ENCODE assay signal across 1 cellular context in the genomic region with DNA sequence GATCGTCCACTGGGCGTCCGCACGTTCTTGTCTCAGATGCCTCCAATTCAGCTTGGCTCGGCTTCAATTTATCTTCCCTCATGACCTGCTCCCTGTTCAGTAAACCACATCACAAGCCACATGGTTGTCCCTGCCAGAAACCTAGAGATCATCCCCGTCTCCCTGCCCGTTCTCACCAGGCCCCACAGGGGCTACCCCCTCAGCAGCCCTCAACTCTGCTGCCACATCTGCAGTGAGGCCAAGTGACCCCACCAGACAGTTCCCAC.
TF ChIP-seq lines count a peak whose summit lies in the region.

No MANE protein-coding gene starts in this region.

TF ChIP-seq in GM23338, 12 proteins besides CTCF, POLR2A, EP300 and RAD21:
- TF ChIP-seq EZH2phosphoT487 (IDR thresholded peaks at IDR 0.05; ENCODE audit: unreplicated experiment) (no peak), POLR2AphosphoS5 (IDR thresholded peaks at IDR 0.05; ENCODE audit: low read depth) (no peak), NANOG (IDR thresholded peaks at IDR 0.05; ENCODE audit: borderline replicate concordance) (no peak), STAT1 (IDR thresholded peaks at IDR 0.05; ENCODE audit: unreplicated experiment) (no peak), ZNF114 (CRISPR knock-in tag; IDR thresholded peaks at IDR 0.05) (no peak), JUNB (IDR thresholded peaks at IDR 0.05; ENCODE audit: unreplicated experiment) (no peak)
- TF ChIP-seq, protein P1, sequence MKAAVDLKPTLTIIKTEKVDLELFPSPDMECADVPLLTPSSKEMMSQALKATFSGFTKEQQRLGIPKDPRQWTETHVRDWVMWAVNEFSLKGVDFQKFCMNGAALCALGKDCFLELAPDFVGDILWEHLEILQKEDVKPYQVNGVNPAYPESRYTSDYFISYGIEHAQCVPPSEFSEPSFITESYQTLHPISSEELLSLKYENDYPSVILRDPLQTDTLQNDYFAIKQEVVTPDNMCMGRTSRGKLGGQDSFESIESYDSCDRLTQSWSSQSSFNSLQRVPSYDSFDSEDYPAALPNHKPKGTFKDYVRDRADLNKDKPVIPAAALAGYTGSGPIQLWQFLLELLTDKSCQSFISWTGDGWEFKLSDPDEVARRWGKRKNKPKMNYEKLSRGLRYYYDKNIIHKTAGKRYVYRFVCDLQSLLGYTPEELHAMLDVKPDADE (IDR thresholded peaks at IDR 0.05), result no peak
- TF ChIP-seq, protein P2, sequence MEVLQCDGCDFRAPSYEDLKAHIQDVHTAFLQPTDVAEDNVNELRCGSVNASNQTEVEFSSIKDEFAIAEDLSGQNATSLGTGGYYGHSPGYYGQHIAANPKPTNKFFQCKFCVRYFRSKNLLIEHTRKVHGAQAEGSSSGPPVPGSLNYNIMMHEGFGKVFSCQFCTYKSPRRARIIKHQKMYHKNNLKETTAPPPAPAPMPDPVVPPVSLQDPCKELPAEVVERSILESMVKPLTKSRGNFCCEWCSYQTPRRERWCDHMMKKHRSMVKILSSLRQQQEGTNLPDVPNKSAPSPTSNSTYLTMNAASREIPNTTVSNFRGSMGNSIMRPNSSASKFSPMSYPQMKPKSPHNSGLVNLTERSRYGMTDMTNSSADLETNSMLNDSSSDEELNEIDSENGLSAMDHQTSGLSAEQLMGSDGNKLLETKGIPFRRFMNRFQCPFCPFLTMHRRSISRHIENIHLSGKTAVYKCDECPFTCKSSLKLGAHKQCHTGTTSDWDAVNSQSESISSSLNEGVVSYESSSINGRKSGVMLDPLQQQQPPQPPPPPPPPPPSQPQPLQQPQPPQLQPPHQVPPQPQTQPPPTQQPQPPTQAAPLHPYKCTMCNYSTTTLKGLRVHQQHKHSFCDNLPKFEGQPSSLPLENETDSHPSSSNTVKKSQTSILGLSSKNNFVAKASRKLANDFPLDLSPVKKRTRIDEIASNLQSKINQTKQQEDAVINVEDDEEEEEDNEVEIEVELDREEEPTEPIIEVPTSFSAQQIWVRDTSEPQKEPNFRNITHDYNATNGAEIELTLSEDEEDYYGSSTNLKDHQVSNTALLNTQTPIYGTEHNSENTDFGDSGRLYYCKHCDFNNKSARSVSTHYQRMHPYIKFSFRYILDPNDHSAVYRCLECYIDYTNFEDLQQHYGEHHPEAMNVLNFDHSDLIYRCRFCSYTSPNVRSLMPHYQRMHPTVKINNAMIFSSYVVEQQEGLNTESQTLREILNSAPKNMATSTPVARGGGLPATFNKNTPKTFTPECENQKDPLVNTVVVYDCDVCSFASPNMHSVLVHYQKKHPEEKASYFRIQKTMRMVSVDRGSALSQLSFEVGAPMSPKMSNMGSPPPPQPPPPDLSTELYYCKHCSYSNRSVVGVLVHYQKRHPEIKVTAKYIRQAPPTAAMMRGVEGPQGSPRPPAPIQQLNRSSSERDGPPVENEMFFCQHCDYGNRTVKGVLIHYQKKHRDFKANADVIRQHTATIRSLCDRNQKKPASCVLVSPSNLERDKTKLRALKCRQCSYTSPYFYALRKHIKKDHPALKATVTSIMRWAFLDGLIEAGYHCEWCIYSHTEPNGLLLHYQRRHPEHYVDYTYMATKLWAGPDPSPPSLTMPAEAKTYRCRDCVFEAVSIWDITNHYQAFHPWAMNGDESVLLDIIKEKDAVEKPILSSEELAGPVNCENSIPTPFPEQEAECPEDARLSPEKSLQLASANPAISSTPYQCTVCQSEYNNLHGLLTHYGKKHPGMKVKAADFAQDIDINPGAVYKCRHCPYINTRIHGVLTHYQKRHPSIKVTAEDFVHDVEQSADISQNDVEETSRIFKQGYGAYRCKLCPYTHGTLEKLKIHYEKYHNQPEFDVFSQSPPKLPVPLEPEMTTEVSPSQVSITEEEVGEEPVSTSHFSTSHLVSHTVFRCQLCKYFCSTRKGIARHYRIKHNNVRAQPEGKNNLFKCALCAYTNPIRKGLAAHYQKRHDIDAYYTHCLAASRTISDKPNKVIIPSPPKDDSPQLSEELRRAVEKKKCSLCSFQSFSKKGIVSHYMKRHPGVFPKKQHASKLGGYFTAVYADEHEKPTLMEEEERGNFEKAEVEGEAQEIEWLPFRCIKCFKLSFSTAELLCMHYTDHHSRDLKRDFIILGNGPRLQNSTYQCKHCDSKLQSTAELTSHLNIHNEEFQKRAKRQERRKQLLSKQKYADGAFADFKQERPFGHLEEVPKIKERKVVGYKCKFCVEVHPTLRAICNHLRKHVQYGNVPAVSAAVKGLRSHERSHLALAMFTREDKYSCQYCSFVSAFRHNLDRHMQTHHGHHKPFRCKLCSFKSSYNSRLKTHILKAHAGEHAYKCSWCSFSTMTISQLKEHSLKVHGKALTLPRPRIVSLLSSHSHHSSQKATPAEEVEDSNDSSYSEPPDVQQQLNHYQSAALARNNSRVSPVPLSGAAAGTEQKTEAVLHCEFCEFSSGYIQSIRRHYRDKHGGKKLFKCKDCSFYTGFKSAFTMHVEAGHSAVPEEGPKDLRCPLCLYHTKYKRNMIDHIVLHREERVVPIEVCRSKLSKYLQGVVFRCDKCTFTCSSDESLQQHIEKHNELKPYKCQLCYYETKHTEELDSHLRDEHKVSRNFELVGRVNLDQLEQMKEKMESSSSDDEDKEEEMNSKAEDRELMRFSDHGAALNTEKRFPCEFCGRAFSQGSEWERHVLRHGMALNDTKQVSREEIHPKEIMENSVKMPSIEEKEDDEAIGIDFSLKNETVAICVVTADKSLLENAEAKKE (CRISPR knock-in tag; IDR thresholded peaks at IDR 0.05), result no peak
- TF ChIP-seq, protein P3, sequence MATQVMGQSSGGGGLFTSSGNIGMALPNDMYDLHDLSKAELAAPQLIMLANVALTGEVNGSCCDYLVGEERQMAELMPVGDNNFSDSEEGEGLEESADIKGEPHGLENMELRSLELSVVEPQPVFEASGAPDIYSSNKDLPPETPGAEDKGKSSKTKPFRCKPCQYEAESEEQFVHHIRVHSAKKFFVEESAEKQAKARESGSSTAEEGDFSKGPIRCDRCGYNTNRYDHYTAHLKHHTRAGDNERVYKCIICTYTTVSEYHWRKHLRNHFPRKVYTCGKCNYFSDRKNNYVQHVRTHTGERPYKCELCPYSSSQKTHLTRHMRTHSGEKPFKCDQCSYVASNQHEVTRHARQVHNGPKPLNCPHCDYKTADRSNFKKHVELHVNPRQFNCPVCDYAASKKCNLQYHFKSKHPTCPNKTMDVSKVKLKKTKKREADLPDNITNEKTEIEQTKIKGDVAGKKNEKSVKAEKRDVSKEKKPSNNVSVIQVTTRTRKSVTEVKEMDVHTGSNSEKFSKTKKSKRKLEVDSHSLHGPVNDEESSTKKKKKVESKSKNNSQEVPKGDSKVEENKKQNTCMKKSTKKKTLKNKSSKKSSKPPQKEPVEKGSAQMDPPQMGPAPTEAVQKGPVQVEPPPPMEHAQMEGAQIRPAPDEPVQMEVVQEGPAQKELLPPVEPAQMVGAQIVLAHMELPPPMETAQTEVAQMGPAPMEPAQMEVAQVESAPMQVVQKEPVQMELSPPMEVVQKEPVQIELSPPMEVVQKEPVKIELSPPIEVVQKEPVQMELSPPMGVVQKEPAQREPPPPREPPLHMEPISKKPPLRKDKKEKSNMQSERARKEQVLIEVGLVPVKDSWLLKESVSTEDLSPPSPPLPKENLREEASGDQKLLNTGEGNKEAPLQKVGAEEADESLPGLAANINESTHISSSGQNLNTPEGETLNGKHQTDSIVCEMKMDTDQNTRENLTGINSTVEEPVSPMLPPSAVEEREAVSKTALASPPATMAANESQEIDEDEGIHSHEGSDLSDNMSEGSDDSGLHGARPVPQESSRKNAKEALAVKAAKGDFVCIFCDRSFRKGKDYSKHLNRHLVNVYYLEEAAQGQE (IDR thresholded peaks at IDR 0.05; ENCODE audit: unreplicated experiment), result no peak
